8 cellular contexts compared by ENCODE assay signal in genomic region chr2:197209742-197210408, GRCh38.
DNase-seq lines count a peak whose midpoint lies in the region; ATAC-seq and TF ChIP-seq lines count a peak whose summit lies in the region.

No MANE protein-coding gene starts in this region.

- H3K4me3 Mint-ChIP-seq in stimulated activated naive B cell treated with anti-CD40 and anti-IgM and Interleukin-4, amounts not matched to agents 10 μg/mL and 1 μg/mL and 100 μg/mL, for 72 hours: peak overlapping the region; percentile 58 to 65

- no TSS peak for BruUV-seq in PC-9 (replicated peaks; lab: Mats Ljungman, UMichigan)

- H4K20me1 ChIP-seq in PC-9 (ENCODE audit: insufficient read depth): no peaks in the 10 kb centered on the region

- no peaks in the 10 kb centered on the region for H3K27me3 ChIP-seq in PC-9 (ENCODE audit: insufficient read depth, low read depth)

- no peaks in the 10 kb centered on the region for H3K36me3 ChIP-seq in PC-9 (ENCODE audit: low read depth)

- no peaks in the 10 kb centered on the region; the same call in 1 of the 2 replicates for H3F3A ChIP-seq in PC-9 (ENCODE audit: insufficient read depth, low read depth)

- intact Hi-C loops in PC-9 (cut with micrococcal nuclease; ENCODE audit: unreplicated experiment): no loop called here

- no peak for TF ChIP-seq CTCF in PC-9 (conservative IDR thresholded peaks at IDR 0.05)

- peaks cover 74 to 100% of the 10 kb centered on the region in 2 donors for H3K4me1 Mint-ChIP-seq in stimulated activated naive B cell treated with anti-CD40 and anti-IgM and Interleukin-4, amounts not matched to agents 10 μg/mL and 1 μg/mL and 100 μg/mL, for 72 hours

- H3K27ac ChIP-seq in PC-9 (peak overlapping the region; percentile 51), cingulate gyrus (ENCODE audit: low read depth, low read length) (peak overlapping the region; percentile 29)

- peaks cover 18% of the 10 kb centered on the region for H3K4me1 ChIP-seq in PC-9 (replicated peaks; ENCODE audit: insufficient read depth)

- CTCF ChIA-PET in PC-9 (lab: Charles Lee): no interaction called here

- no peak overlapping the region for H3K4me3 ChIP-seq in PC-9

- H3K9me3 ChIP-seq in PC-9 (ENCODE audit: insufficient read depth, low read depth): no peaks in the 10 kb centered on the region

- POLR2A ChIA-PET in PC-9 (lab: Charles Lee; ENCODE audit: unreplicated experiment): no interaction called here

- H3K9me2 ChIP-seq in PC-9 (ENCODE audit: insufficient read depth): no peaks in the 10 kb centered on the region

- peak; percentile 45 for DNase-seq in GDM1 (lab: John Stamatoyannopoulos, UW)
- DNase-seq in PC-9: peak; percentile 50 to 53
- peak; percentile 34 for DNase-seq in stimulated activated naive B cell treated with anti-CD40 and anti-IgM and Interleukin-4, amounts not matched to agents 10 μg/mL and 1 μg/mL and 100 μg/mL, for 72 hours
- DNase-seq in NCI-H748 (lab: John Stamatoyannopoulos, UW; ENCODE audit: unreplicated experiment): no peak
- no peak for DNase-seq in NCI-H82 (lab: John Stamatoyannopoulos, UW)
- no peak for DNase-seq in SIG-M5 (lab: John Stamatoyannopoulos, UW)

- H3K27me3 Mint-ChIP-seq in stimulated activated naive B cell treated with anti-CD40 and anti-IgM and Interleukin-4, amounts not matched to agents 10 μg/mL and 1 μg/mL and 100 μg/mL, for 72 hours: no peaks in the 10 kb centered on the region

- no peaks in the 10 kb centered on the region for H3K79me2 ChIP-seq in PC-9 (ENCODE audit: low read depth)

- H3K27ac Mint-ChIP-seq in stimulated activated naive B cell treated with anti-CD40 and anti-IgM and Interleukin-4, amounts not matched to agents 10 μg/mL and 1 μg/mL and 100 μg/mL, for 72 hours: peak overlapping the region; percentile 97

- peak overlapping the region; percentile 25; the same call in 1 of the 2 replicates for H3K4me2 ChIP-seq in PC-9

- ATAC-seq in GM21786 (IDR thresholded peaks at IDR 0.05; ENCODE audit: unreplicated experiment): peak; percentile 31
- ATAC-seq in stimulated activated naive B cell treated with anti-CD40 and anti-IgM and Interleukin-4, amounts not matched to agents 10 μg/mL and 1 μg/mL and 100 μg/mL, for 72 hours (replicated peaks): peak; percentile 39 to 53

- H3K9me3 Mint-ChIP-seq in stimulated activated naive B cell treated with anti-CD40 and anti-IgM and Interleukin-4, amounts not matched to agents 10 μg/mL and 1 μg/mL and 100 μg/mL, for 72 hours: no peaks in the 10 kb centered on the region

- peaks cover 18 to 35% of the 10 kb centered on the region in 2 donors for H3K36me3 Mint-ChIP-seq in stimulated activated naive B cell treated with anti-CD40 and anti-IgM and Interleukin-4, amounts not matched to agents 10 μg/mL and 1 μg/mL and 100 μg/mL, for 72 hours

- H2AFZ ChIP-seq in PC-9: peak overlapping the region; percentile 69

Comparison
In these comparisons a context has a peak if more than half of its experiments do, and no peak if none do; other contexts are left out.
1. DNase-seq: peak in GDM1 (single experiment), PC-9 (2 of 2) and stimulated activated naive B cell treated with anti-CD40 and anti-IgM and Interleukin-4, amounts not matched to agents 10 μg/mL and 1 μg/mL and 100 μg/mL, for 72 hours (single experiment); none in NCI-H748 (single experiment), NCI-H82 (single experiment) and SIG-M5 (single experiment).